ENCODE assay signal across 9 cellular contexts in the genomic region with DNA sequence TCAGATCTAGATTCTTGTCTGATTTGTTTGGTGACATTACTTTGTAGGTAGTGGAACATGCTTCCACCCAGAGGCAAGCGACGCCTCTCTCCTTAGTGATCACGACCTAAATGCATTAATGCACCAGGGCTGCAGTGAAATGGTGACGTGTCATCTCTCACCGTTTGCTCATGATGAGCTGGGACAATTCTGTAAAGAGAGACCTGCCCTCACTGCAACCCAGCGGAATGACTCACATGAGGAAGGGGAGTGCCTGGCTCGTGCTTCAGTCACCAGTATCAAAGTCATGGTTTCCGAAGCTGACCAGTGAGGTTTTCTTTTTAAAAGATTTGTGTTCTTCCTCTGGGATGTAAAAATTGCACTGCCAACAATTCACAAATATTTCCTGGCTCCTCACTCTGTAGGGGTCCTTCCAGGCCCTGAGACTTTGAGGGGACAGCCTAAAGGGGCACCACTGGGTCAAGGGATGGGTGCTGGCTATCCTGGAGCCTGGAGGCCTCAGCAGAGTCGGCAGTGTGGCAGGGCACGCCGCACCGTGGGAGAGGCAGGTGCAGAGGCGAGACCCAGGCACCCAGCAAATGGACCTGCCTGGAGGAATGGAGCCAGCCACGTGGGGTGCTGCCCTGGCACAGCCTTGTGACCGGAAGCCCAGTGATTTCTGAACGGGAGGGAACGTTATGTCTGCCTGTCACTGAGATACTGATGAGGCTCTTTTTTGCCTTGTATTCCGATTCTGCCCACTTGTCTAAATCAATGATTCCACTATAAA.
A peak's percentile ranks its signal among the peaks of the same experiment; 100 is the strongest.
DNase-seq lines count a peak whose midpoint lies in the region; ATAC-seq and TF ChIP-seq lines count a peak whose summit lies in the region.
"Had no signal": no experiment of that assay in that cellular context is flagged by ENCODE, and none has a peak within 500 bp of the region (broad histone marks: within the 10 kb centered on the region; RNA-seq: fewer than 3 reads in every experiment).

No MANE protein-coding gene starts in this region.

- TF ChIP-seq CTCF in OCI-LY1 (IDR thresholded peaks at IDR 0.05; ENCODE audit: low read length) (no peak), choroid plexus epithelial cell (conservative IDR thresholded peaks at IDR 0.05; ENCODE audit: low read depth, low read length) (no peak)

- H3F3A ChIP-seq in OCI-LY1 (ENCODE audit: insufficient read depth, low read length) = peaks cover 7% of the 10 kb centered on the region; the same call in 1 of the 2 replicates

- no peak overlapping the region for H2AFZ ChIP-seq in OCI-LY1 (ENCODE audit: low read length)

- H3K4me2 ChIP-seq in OCI-LY1 (ENCODE audit: low read length) = peak overlapping the region; percentile 17

- H3K4me1 ChIP-seq in OCI-LY1 (ENCODE audit: insufficient read depth, low read length, severe bottlenecking) = peaks cover 71% of the 10 kb centered on the region

- no peaks in the 10 kb centered on the region for H3K27me3 ChIP-seq in OCI-LY1 (ENCODE audit: insufficient read depth, low read length)

- H3K27ac Mint-ChIP-seq in stimulated activated naive B cell treated with anti-CD40 and anti-IgM and Interleukin-4, amounts not matched to agents 10 μg/mL and 1 μg/mL and 100 μg/mL, for 72 hours = peak overlapping the region; percentile 39

- no peaks in the 10 kb centered on the region for H3K9me3 ChIP-seq in OCI-LY1 (ENCODE audit: low read length)

- H3K9me3 Mint-ChIP-seq in stimulated activated naive B cell treated with anti-CD40 and anti-IgM and Interleukin-4, amounts not matched to agents 10 μg/mL and 1 μg/mL and 100 μg/mL, for 72 hours = no peaks in the 10 kb centered on the region

- H3K36me3 Mint-ChIP-seq in stimulated activated naive B cell treated with anti-CD40 and anti-IgM and Interleukin-4, amounts not matched to agents 10 μg/mL and 1 μg/mL and 100 μg/mL, for 72 hours = peaks cover 42 to 63% of the 10 kb centered on the region in 2 donors

- no peaks in the 10 kb centered on the region for H3K27me3 Mint-ChIP-seq in stimulated activated naive B cell treated with anti-CD40 and anti-IgM and Interleukin-4, amounts not matched to agents 10 μg/mL and 1 μg/mL and 100 μg/mL, for 72 hours
- H3K27me3 Mint-ChIP-seq: CD4-positive, CD25-positive, alpha-beta regulatory T cell had no signal

- no peak overlapping the region for H3K4me3 Mint-ChIP-seq in stimulated activated naive B cell treated with anti-CD40 and anti-IgM and Interleukin-4, amounts not matched to agents 10 μg/mL and 1 μg/mL and 100 μg/mL, for 72 hours
- H3K4me3 Mint-ChIP-seq: CD4-positive, CD25-positive, alpha-beta regulatory T cell had no signal

- ATAC-seq in stimulated activated naive B cell treated with anti-CD40 and anti-IgM and Interleukin-4, amounts not matched to agents 10 μg/mL and 1 μg/mL and 100 μg/mL, for 72 hours (replicated peaks) = no peak
- ATAC-seq in HG02623 (IDR thresholded peaks at IDR 0.05; ENCODE audit: unreplicated experiment) (no peak), HG02642 (IDR thresholded peaks at IDR 0.05; ENCODE audit: poor library complexity, unreplicated experiment) (no peak)

- peaks cover 3% of the 10 kb centered on the region; the same call in 1 of the 2 replicates for H3K79me2 ChIP-seq in OCI-LY1 (ENCODE audit: insufficient read depth, low read length)

- H3K4me1 Mint-ChIP-seq in stimulated activated naive B cell treated with anti-CD40 and anti-IgM and Interleukin-4, amounts not matched to agents 10 μg/mL and 1 μg/mL and 100 μg/mL, for 72 hours = peaks cover 58 to 91% of the 10 kb centered on the region in 2 donors

- peak overlapping the region; percentile 99 for H3K27ac ChIP-seq in OCI-LY1 (ENCODE audit: low read depth, low read length, poor library complexity, severe bottlenecking)

- H3K4me3 ChIP-seq in OCI-LY1 (ENCODE audit: low read depth, low read length, poor library complexity, severe bottlenecking) (peak overlapping the region; percentile 9), choroid plexus epithelial cell (ENCODE audit: low read depth, low read length) (no peak overlapping the region)

- no peaks in the 10 kb centered on the region for H3K9me2 ChIP-seq in OCI-LY1 (ENCODE audit: low read depth, low read length)

- peaks cover 40% of the 10 kb centered on the region for H3K36me3 ChIP-seq in OCI-LY1 (ENCODE audit: insufficient read depth, low read length)

- no peaks in the 10 kb centered on the region for H4K20me1 ChIP-seq in OCI-LY1 (ENCODE audit: insufficient read depth, low read length)

- peak overlapping the region; percentile 43 for H3K9ac ChIP-seq in OCI-LY1 (ENCODE audit: low read length)

- DNase-seq in activated T-cell treated with anti-CD3 and anti-CD28 coated beads, Interleukin-2, amount 50 U/mL, for 48 hours = peak; percentile 36 to 44
- DNase-seq in activated T-cell treated with anti-CD3 and anti-CD28 coated beads for 4 hours = no peak
- DNase-seq in choroid plexus epithelial cell (ENCODE audit: low read depth) = peak; percentile 58
- DNase-seq in stimulated activated naive B cell treated with anti-CD40 and anti-IgM and Interleukin-4, amounts not matched to agents 10 μg/mL and 1 μg/mL and 100 μg/mL, for 72 hours = no peak
- DNase-seq in NCI-H2081 treated with DMSO at 0.1 percent for 48 hours (lab: John Stamatoyannopoulos, UW) = no peak
- DNase-seq: CD4-positive, CD25-positive, alpha-beta regulatory T cell had no signal

Comparison
In these comparisons a context has a peak if more than half of its experiments do, and no peak if none do; other contexts are left out.
1. DNase-seq: peak in activated T-cell treated with anti-CD3 and anti-CD28 coated beads, Interleukin-2, amount 50 U/mL, for 48 hours (2 of 2) and choroid plexus epithelial cell (single experiment); none in activated T-cell treated with anti-CD3 and anti-CD28 coated beads for 4 hours (single experiment), stimulated activated naive B cell treated with anti-CD40 and anti-IgM and Interleukin-4, amounts not matched to agents 10 μg/mL and 1 μg/mL and 100 μg/mL, for 72 hours (single experiment) and NCI-H2081 treated with DMSO at 0.1 percent for 48 hours (single experiment).